ENCODE assay signal across 8 cellular contexts in the genomic region with DNA sequence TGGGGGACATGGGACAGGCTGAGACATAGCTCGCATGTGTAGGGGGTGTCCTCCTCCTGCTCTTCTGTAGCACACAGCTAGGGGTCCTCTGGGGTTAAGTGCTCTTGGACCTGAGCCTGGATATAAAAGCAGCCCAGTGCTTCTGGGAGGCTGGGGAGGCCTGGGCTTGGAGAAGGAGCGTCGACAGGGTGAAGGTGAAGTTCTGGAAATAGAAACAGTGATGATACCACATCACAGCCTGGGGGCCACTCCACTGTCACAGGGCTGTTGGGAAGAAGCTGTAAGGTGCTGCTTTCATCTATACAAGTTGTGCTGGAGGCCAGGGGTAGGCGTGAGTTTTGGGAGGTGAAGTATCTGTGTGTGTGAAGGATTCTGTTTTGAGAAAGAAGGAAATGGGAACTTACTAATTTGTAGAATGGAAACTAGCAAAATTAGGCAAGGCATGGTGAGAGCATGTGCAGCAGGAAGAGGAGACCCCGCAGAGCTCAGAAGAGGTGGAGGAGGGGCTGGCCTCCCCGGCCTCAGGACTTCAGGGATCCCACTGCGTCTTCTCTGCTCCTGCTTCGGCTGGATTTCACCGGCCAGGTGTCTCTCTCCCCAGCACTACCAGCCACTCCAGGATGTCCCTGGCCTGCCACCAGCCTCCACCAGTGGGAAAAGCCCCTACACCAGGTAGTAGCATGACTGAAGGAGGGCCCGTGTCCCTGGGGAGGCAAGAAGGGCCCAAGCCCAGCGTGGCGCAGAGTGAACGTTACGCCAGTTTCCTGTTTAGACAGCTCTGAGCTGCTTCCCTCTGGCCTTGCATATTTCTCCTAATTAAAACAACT. TPM values are rescaled to one million over a fixed set of nuclear protein-coding genes. Genes with fewer than 3 reads are reported as not detected.
DNase-seq lines count a peak whose midpoint lies in the region; ATAC-seq and TF ChIP-seq lines count a peak whose summit lies in the region.

No MANE protein-coding gene starts in this region.

- POLR2A ChIA-PET in A673 (lab: Charles Lee; ENCODE audit: low non-redundant PET): no interaction called here
- POLR2A ChIA-PET in MCF 10A (lab: Yijun Ruan, JAX): no interaction called here

- H3K9me3 ChIP-seq in A673 (ENCODE audit: low read depth, low read length, poor library complexity, severe bottlenecking) (no peaks in the 10 kb centered on the region), mucosa of descending colon (no peaks in the 10 kb centered on the region), psoas muscle (no peaks in the 10 kb centered on the region)

- CTCF ChIA-PET in A673 (lab: Charles Lee): no interaction called here
- CTCF ChIA-PET in MCF 10A (lab: Yijun Ruan, JAX): interaction anchor here (0.7 kb wide), 1 partner anchor 33 kb away, joined by 4 read pairs; no protein-coding TSS in a partner anchor

- H3K9me3 Mint-ChIP-seq in MCF 10A (ENCODE audit: unreplicated experiment): no peaks in the 10 kb centered on the region

- H3K27ac Mint-ChIP-seq in MCF 10A (ENCODE audit: low read depth, unreplicated experiment): no peak overlapping the region

- H3K4me1 ChIP-seq in A673 (ENCODE audit: insufficient read depth, low read length, poor library complexity, severe bottlenecking) (peaks cover 14% of the 10 kb centered on the region), mucosa of descending colon (ENCODE audit: low read depth) (no peaks in the 10 kb centered on the region), psoas muscle (no peaks in the 10 kb centered on the region)

- H3K4me3 Mint-ChIP-seq in MCF 10A (ENCODE audit: unreplicated experiment): no peak overlapping the region

- H3K36me3 ChIP-seq in A673 (ENCODE audit: insufficient read depth, low read length, poor library complexity, severe bottlenecking) (no peaks in the 10 kb centered on the region), mucosa of descending colon (ENCODE audit: low read depth) (no peaks in the 10 kb centered on the region), psoas muscle (ENCODE audit: insufficient read depth in 1 of 2, low read depth in 1 of 2) (no peaks in the 10 kb centered on the region)

- H3K4me3 ChIP-seq in A673 (ENCODE audit: low read depth, low read length, poor library complexity, severe bottlenecking): no peak overlapping the region
- H3K4me3 ChIP-seq in mucosa of descending colon: no peak overlapping the region
- no peak overlapping the region for H3K4me3 ChIP-seq in psoas muscle

- H3K36me3 Mint-ChIP-seq in MCF 10A (ENCODE audit: insufficient read depth, unreplicated experiment): no peaks in the 10 kb centered on the region

- TF ChIP-seq CTCF in A673 (conservative IDR thresholded peaks at IDR 0.05; ENCODE audit: low read depth, low read length) (no peak), mucosa of descending colon (IDR thresholded peaks at IDR 0.05) (no peak), psoas muscle (IDR thresholded peaks at IDR 0.05) (no peak), MCF 10A (IDR thresholded peaks at IDR 0.05; ENCODE audit: unreplicated experiment) (no peak)

- H3K4me1 Mint-ChIP-seq in MCF 10A (ENCODE audit: insufficient read depth, unreplicated experiment): peaks cover 6% of the 10 kb centered on the region

- ATAC-seq in GM18868 (IDR thresholded peaks at IDR 0.05; ENCODE audit: unreplicated experiment) (peak; percentile 55), HG02981 (IDR thresholded peaks at IDR 0.05; ENCODE audit: unreplicated experiment) (peak; percentile 52), mucosa of descending colon (peak; percentile 74), psoas muscle (no peak)

- no peaks in the 10 kb centered on the region for H3K27me3 ChIP-seq in A673 (replicated peaks; ENCODE audit: insufficient read depth, low read depth, low read length, poor library complexity)
- H3K27me3 ChIP-seq in psoas muscle (ENCODE audit: insufficient read depth in 3 of 3, low read length in 2 of 3): no peaks in the 10 kb centered on the region

- intact Hi-C loops in A673 (cut with micrococcal nuclease; ENCODE audit: unreplicated experiment): no loop called here
- intact Hi-C loops in mucosa of descending colon (cut with DNase I, micrococcal nuclease): no loop called here
- intact Hi-C loops in psoas muscle (cut with DNase I): no loop called here
- intact Hi-C loops in MCF 10A (cut with micrococcal nuclease): no loop called here

- H3K27ac ChIP-seq in A673 (ENCODE audit: low read depth, low read length, poor library complexity, severe bottlenecking) (peak overlapping the region; percentile 15), psoas muscle (no peak overlapping the region)

- BruUV-seq in A673 (replicated peaks; lab: Mats Ljungman, UMichigan): no TSS peak
- no TSS peak for BruUV-seq in MCF 10A (replicated peaks; lab: Mats Ljungman, UMichigan)

- DNase-seq in A673 (ENCODE audit: low spot score) (peak; percentile 84), SIG-M5 treated with dmso at 0.1 percent for 504 hours (lab: John Stamatoyannopoulos, UW; ENCODE audit: unreplicated experiment) (peak; percentile 93), mucosa of descending colon (peak in 1 of 3 donors; percentile 75), psoas muscle (no peak), COR-L47 (lab: John Stamatoyannopoulos, UW) (no peak), MCF 10A (ENCODE audit: unreplicated experiment) (no peak)

- no peaks in the 10 kb centered on the region for H3K27me3 Mint-ChIP-seq in MCF 10A (ENCODE audit: insufficient read depth, unreplicated experiment)

- WGBS in psoas muscle, 3 donors: 42 to 51% (median 46%) methylated on average over 14 of the region's 14 CpGs

RNA-seq across cellular contexts. Expression of a gene that starts 19.4 kb away (rescaled TPM):
- 5.6 and 9.6 TPM in 2 replicates for total RNA-seq in A673 (2021)
- total RNA-seq in mucosa of descending colon: 10 to 100 TPM; 14.7 to 19.5 (median 15.0) TPM
- 1 to 10 TPM; 2.5 to 4.8 (median 3.0) TPM for total RNA-seq in psoas muscle
- 1 to 10 TPM in 2 of 3 donors, under 1 TPM in 1; 0.96 to 1.2 (median 1.1) TPM for polyA plus RNA-seq in psoas muscle
- 5.2 and 6.0 TPM in 2 replicates for total RNA-seq in MCF 10A (2022)

Comparison
In these comparisons a context has a peak if more than half of its experiments do, and no peak if none do; other contexts are left out.
1. DNase-seq: peak in A673 (single experiment) and SIG-M5 treated with dmso at 0.1 percent for 504 hours (single experiment); none in psoas muscle (0 of 2), COR-L47 (single experiment) and MCF 10A (single experiment).
2. ATAC-seq: peak in GM18868 (single experiment), HG02981 (single experiment) and mucosa of descending colon (single experiment); none in psoas muscle (0 of 4).